18 cellular contexts compared by ENCODE assay signal in genomic region chr9:114400219-114400618, GRCh38.
"Had no signal": no experiment of that assay in that cellular context is flagged by ENCODE, and none has a peak within 500 bp of the region (broad histone marks: within the 10 kb centered on the region; RNA-seq: fewer than 3 reads in every experiment).

No MANE protein-coding gene starts in this region.

- H3K4me3 Mint-ChIP-seq: activated CD8-positive, alpha-beta memory T cell treated with anti-CD3 and anti-CD28 coated beads, Interleukin-2, amount 10 ng/mL, durations not matched to agents 7 days and 5 days; activated T-cell treated with anti-CD3 and anti-CD28 coated beads, Interleukin-2, amount 50 U/mL, for 72 hours; central memory CD8-positive, alpha-beta T cell; dendritic cell treated with granulocyte-macrophage colony-stimulating factor and Interleukin-4, amounts not matched to agents 40 ng/mL and 50 ng/mL, for 4 days had no signal

- H3K36me3 Mint-ChIP-seq: immature natural killer cell had no signal

- H3K9me3 Mint-ChIP-seq: activated T-cell treated with anti-CD3 and anti-CD28 coated beads, Interleukin-2, amount 50 U/mL, for 72 hours; central memory CD8-positive, alpha-beta T cell; dendritic cell treated with granulocyte-macrophage colony-stimulating factor and Interleukin-4, amounts not matched to agents 40 ng/mL and 50 ng/mL, for 4 days; immature natural killer cell; nephron had no signal

- H3K27ac ChIP-seq: pancreas, stomach, thoracic aorta, uterus had no signal

- ATAC-seq: activated CD8-positive, alpha-beta memory T cell treated with anti-CD3 and anti-CD28 coated beads, Interleukin-2, amount 10 ng/mL, durations not matched to agents 7 days and 5 days; activated T-cell treated with anti-CD3 and anti-CD28 coated beads, Interleukin-2, amount 50 U/mL, for 72 hours; left colon; pancreas had no signal

- H3K27me3 ChIP-seq: pancreas, stomach, uterus had no signal

- DNase-seq: activated CD4-positive, alpha-beta T cell treated with anti-CD3 and anti-CD28 coated beads, Interleukin-2, amount 50 U/mL, for 4 hours; activated CD4-positive, CD25-positive, alpha-beta regulatory T cell treated with anti-CD3 and anti-CD28 coated beads, Interleukin-2, amount 50 U/mL, for 72 hours; activated CD8-positive, alpha-beta memory T cell treated with anti-CD3 and anti-CD28 coated beads, Interleukin-2, amount 10 ng/mL, durations not matched to agents 7 days and 5 days; activated gamma-delta T cell treated with Interleukin-2 at 50 U/mL for 16 hours; activated T-cell treated with anti-CD3 and anti-CD28 coated beads, Interleukin-2, amount 50 U/mL, for 72 hours; glutamatergic neuron; immature natural killer cell; left colon; pancreas; retina; stimulated activated CD4-positive, alpha-beta T cell treated with anti-CD3 and anti-CD28 coated beads, Interleukin-4, amount 100 ng/mL, for 4 hours; stomach; uterus had no signal

- H3K9me3 ChIP-seq: pancreas, stomach, thoracic aorta, uterus had no signal

- H3K27me3 Mint-ChIP-seq: activated CD8-positive, alpha-beta memory T cell treated with anti-CD3 and anti-CD28 coated beads, Interleukin-2, amount 10 ng/mL, durations not matched to agents 7 days and 5 days; central memory CD8-positive, alpha-beta T cell; dendritic cell treated with granulocyte-macrophage colony-stimulating factor and Interleukin-4, amounts not matched to agents 40 ng/mL and 50 ng/mL, for 4 days had no signal

- H3K36me3 ChIP-seq: thoracic aorta, uterus had no signal

- H3K4me3 ChIP-seq: pancreas, skin epidermis, stomach, thoracic aorta, uterus had no signal

- H3K27ac Mint-ChIP-seq: activated CD8-positive, alpha-beta memory T cell treated with anti-CD3 and anti-CD28 coated beads, Interleukin-2, amount 10 ng/mL, durations not matched to agents 7 days and 5 days; activated T-cell treated with anti-CD3 and anti-CD28 coated beads, Interleukin-2, amount 50 U/mL, for 72 hours; dendritic cell treated with granulocyte-macrophage colony-stimulating factor and Interleukin-4, amounts not matched to agents 40 ng/mL and 50 ng/mL, for 4 days; nephron had no signal
